Comparison of ENCODE assay signal across 8 cellular contexts in the genomic region with DNA sequence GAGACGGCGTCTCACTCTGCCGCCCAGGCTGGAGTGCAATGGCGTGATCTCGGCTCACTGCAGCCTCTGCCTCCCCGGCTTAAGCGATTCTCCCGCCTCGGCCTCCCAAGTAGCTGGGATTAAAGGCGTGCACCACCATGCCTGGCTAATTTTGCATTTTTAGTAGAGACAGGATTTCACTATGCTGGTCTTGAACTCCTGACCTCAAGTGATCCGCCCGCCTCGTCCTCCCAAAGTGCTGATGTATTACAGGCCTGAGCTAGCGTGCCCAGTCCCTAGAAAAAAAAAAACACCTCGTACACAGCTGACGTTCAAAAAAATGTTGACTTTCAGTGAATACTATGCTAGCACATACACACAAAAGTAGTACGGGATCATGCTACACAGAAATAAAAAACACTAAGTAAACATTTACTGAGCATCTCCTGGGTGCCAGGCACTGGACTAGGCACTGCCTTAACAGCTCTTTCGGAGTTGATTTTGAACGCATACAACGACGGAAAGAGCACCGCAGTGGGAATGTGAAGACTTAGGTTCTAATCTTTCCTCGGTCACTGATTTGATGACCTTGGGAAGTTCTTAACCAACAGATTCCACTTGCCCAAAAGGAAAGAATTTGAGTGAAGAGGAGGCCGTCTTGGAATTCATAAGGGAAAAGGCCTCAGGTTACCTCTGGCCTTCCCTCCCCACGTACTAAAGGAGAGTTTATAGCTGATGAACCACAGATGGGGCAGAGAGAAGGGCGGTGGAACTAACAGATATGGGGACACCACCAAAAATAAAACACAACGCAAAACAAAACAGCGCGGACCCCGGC. TPM values are rescaled to one million over a fixed set of nuclear protein-coding genes. Genes with fewer than 3 reads are reported as not detected.
DNase-seq lines count a peak whose midpoint lies in the region; ATAC-seq, FAIRE-seq and TF ChIP-seq lines count a peak whose summit lies in the region.

No MANE protein-coding gene starts in this region.

- H3K56ac ChIP-seq in mesendoderm (ENCODE audit: low read length), result peak overlapping the region; percentile 97

- H3K4me3 ChIP-seq in DOHH2 (ENCODE audit: low read length) (peak overlapping the region; percentile 82), MM.1S (ENCODE audit: low read length) (peak overlapping the region; percentile 82), bronchial epithelial cell (ENCODE audit: low read depth, low read length) (peak overlapping the region; percentile 94), mesendoderm (ENCODE audit: low read length) (peak overlapping the region; percentile 96), uterus (peak overlapping the region; percentile 57 to 98)

- H2AK5ac ChIP-seq in mesendoderm (ENCODE audit: low read length), result no peak overlapping the region

- H3K79me1 ChIP-seq in mesendoderm (ENCODE audit: low read length), result peaks cover 6% of the 10 kb centered on the region

- H3K9ac ChIP-seq in MM.1S (ENCODE audit: low read length) (peak overlapping the region; percentile 99), mesendoderm (ENCODE audit: low read length) (peak overlapping the region; percentile 94)

- H2BK15ac ChIP-seq in mesendoderm (replicated peaks; ENCODE audit: low read depth), result no peak overlapping the region

- H3K4me1 ChIP-seq in DOHH2 (ENCODE audit: control insufficient read depth, low read length) (peaks cover 17% of the 10 kb centered on the region), MM.1S (ENCODE audit: low read length) (peaks cover 9% of the 10 kb centered on the region; the same call in 1 of the 2 replicates), mesendoderm (ENCODE audit: control insufficient read depth, low read depth, low read length) (peaks cover 2% of the 10 kb centered on the region), uterus (no peaks in the 10 kb centered on the region)

- H2AFZ ChIP-seq in MM.1S (ENCODE audit: low read length), result peak overlapping the region; percentile 81

- H3K9me3 ChIP-seq in DOHH2 (ENCODE audit: control insufficient read depth, insufficient read depth, low read length), result no peaks in the 10 kb centered on the region
- H3K9me3 ChIP-seq in MM.1S (replicated peaks; ENCODE audit: insufficient read depth, low read length), result no peaks in the 10 kb centered on the region
- H3K9me3 ChIP-seq in uterus, result no peaks in the 10 kb centered on the region

- no peaks in the 10 kb centered on the region; the same call in 1 of the 2 replicates for H4K20me1 ChIP-seq in DOHH2 (ENCODE audit: control insufficient read depth, insufficient read depth, low read depth, low read length)
- no peaks in the 10 kb centered on the region for H4K20me1 ChIP-seq in MM.1S (ENCODE audit: insufficient read depth, low read length)

- DNase-seq in MM.1S (no peak), bronchial epithelial cell (ENCODE audit: low read depth) (peak; percentile 29), mesendoderm (peak; percentile 47), uterus (peak in 1 of 2 donors; percentile 18)

- H4K5ac ChIP-seq in mesendoderm (ENCODE audit: low read length), result no peak overlapping the region

- peaks cover 46% of the 10 kb centered on the region for H3K79me2 ChIP-seq in DOHH2 (ENCODE audit: control insufficient read depth, low read length)
- peaks cover 35% of the 10 kb centered on the region for H3K79me2 ChIP-seq in MM.1S (ENCODE audit: low read length)
- H3K79me2 ChIP-seq in mesendoderm (ENCODE audit: control insufficient read depth, insufficient read depth, low read length), result peaks cover 4% of the 10 kb centered on the region

- H3K27ac ChIP-seq in DOHH2 (ENCODE audit: low read depth, low read length) (peak overlapping the region; percentile 83), MM.1S (ENCODE audit: low read length) (peak overlapping the region; percentile 87), mesendoderm (ENCODE audit: low read depth, low read length) (no peak overlapping the region), uterus (peak overlapping the region; percentile 98 to 99)

- no peak for TF ChIP-seq POLR2A in uterus (IDR thresholded peaks at IDR 0.05)

- H2BK120ac ChIP-seq in mesendoderm (ENCODE audit: low read depth, low read length), result no peak overlapping the region

- H3K4me2 ChIP-seq in DOHH2 (ENCODE audit: low read length) (peak overlapping the region; percentile 97), MM.1S (ENCODE audit: low read depth, low read length) (peak overlapping the region; percentile 96), mesendoderm (ENCODE audit: low read length) (peak overlapping the region; percentile 95)

- H3K27me3 ChIP-seq in DOHH2 (ENCODE audit: control insufficient read depth, low read length) (no peaks in the 10 kb centered on the region), MM.1S (replicated peaks; ENCODE audit: insufficient read depth, low read length) (no peaks in the 10 kb centered on the region), bronchial epithelial cell (ENCODE audit: control insufficient read depth, insufficient read depth, low read length) (no peaks in the 10 kb centered on the region), mesendoderm (ENCODE audit: insufficient read depth, low read length, poor library complexity) (no peaks in the 10 kb centered on the region), uterus (no peaks in the 10 kb centered on the region)

- no peak overlapping the region for H4K8ac ChIP-seq in mesendoderm (ENCODE audit: low read depth, low read length)

- intact Hi-C loops in uterus (cut with DNase I; ENCODE audit: low total_unique reads), result loop anchor here (10.0 kb wide), 1 partner anchor 74 kb away; the partner anchor contains the start of gene EFR3B

- WGBS in mesendoderm (ENCODE audit: extremely low coverage, insufficient coverage, low lambda C conversion rate), result no CpG with 5 or more reads among the region's 30 CpGs

- peak overlapping the region; percentile 34 for H3K18ac ChIP-seq in mesendoderm (ENCODE audit: low read length)

- ATAC-seq in HG02981 (IDR thresholded peaks at IDR 0.05; ENCODE audit: unreplicated experiment), result no peak
- ATAC-seq in HG03378 (IDR thresholded peaks at IDR 0.05; ENCODE audit: unreplicated experiment), result no peak
- no peak for ATAC-seq in GM21526 (IDR thresholded peaks at IDR 0.05; ENCODE audit: low FRiP score, unreplicated experiment)

- TF ChIP-seq CTCF in DOHH2 (IDR thresholded peaks at IDR 0.05; ENCODE audit: low read depth, low read length, poor library complexity, severe bottlenecking) (no peak), MM.1S (IDR thresholded peaks at IDR 0.05; ENCODE audit: low read length) (no peak), bronchial epithelial cell (IDR thresholded peaks at IDR 0.05; ENCODE audit: insufficient read depth, low read length, severe bottlenecking) (no peak), uterus (IDR thresholded peaks at IDR 0.05) (no peak)

- peak overlapping the region; percentile 93 for H3K4ac ChIP-seq in mesendoderm (ENCODE audit: low read depth, low read length)

- FAIRE-seq in bronchial epithelial cell (lab: Jason Lieb, UNC), result no peak

- H3F3A ChIP-seq in DOHH2 (ENCODE audit: control insufficient read depth, insufficient read depth) (0 out of 2 replicates have a peak, but pooled peaks cover 3% of the 10 kb centered on the region), MM.1S (ENCODE audit: insufficient read depth, low read length) (peaks cover 8% of the 10 kb centered on the region; the same call in 1 of the 2 replicates)

- H3K36me3 ChIP-seq in DOHH2 (ENCODE audit: control insufficient read depth, low read length), result peaks cover 15% of the 10 kb centered on the region
- no peaks in the 10 kb centered on the region for H3K36me3 ChIP-seq in MM.1S (replicated peaks; ENCODE audit: insufficient read depth, low read length)
- peaks cover 1% of the 10 kb centered on the region for H3K36me3 ChIP-seq in bronchial epithelial cell (ENCODE audit: control insufficient read depth, insufficient read depth, low read length)
- no peaks in the 10 kb centered on the region for H3K36me3 ChIP-seq in mesendoderm (ENCODE audit: control insufficient read depth, insufficient read depth, low read length)
- H3K36me3 ChIP-seq in uterus, result no peaks in the 10 kb centered on the region

- no peak overlapping the region for H2BK5ac ChIP-seq in mesendoderm (ENCODE audit: low read length)

- H3K9me2 ChIP-seq in DOHH2 (replicated peaks; ENCODE audit: control insufficient read depth, low read length), result no peaks in the 10 kb centered on the region
- H3K9me2 ChIP-seq in MM.1S (replicated peaks; ENCODE audit: insufficient read depth, low read length), result no peaks in the 10 kb centered on the region

- peak overlapping the region; percentile 75 for H3K23ac ChIP-seq in mesendoderm (ENCODE audit: low read length)

RNA-seq across cellular contexts. Expression of gene DNAJC27, which starts 1.1 kb away (rescaled TPM):
- 5.3 and 7.2 TPM in 2 replicates for total RNA-seq in bronchial epithelial cell
- 1.5 TPM for polyA plus RNA-seq in mesendoderm (2013, experiment 1 of 2)
- 1.6 TPM for polyA plus RNA-seq in mesendoderm (2013, experiment 2 of 2)
- total RNA-seq in uterus, result 10 to 100 TPM in 1 of 4 donors, 1 to 10 TPM in 3; 3.1 to 15.3 (median 7.8) TPM

RNA-seq across cellular contexts. Expression of gene ADCY3, which starts 50.7 kb away (rescaled TPM):
- total RNA-seq in bronchial epithelial cell (31.1 and 36.0 TPM in 2 replicates), uterus (100 to 1,000 TPM in 1 of 4 donors, 10 to 100 TPM in 3; 37.9 to 104 (median 51.7) TPM)
- polyA plus RNA-seq in mesendoderm (2013, experiment 1 of 2), result 17.0 TPM
- 18.1 TPM for polyA plus RNA-seq in mesendoderm (2013, experiment 2 of 2)
